ENCODE assay signal across 8 cellular contexts in the genomic region with DNA sequence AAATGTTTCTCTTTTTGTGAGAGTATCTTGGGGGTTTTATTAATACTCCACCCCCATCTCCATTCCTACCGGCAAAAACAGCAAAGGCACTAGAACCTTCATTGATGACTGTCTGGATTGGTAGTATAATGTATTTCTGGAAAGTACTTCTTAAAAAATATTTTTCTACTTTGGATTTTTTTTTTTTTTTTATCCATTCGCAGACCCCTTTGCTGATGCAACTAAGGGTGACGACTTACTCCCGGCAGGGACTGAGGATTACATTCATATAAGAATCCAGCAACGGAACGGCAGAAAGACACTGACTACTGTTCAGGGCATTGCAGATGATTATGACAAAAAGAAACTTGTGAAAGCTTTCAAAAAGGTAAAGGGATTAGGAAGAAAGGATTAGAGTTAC. TPM values are rescaled to one million over a fixed set of nuclear protein-coding genes. Genes with fewer than 3 reads are reported as not detected.
DNase-seq lines count a peak whose midpoint lies in the region; ATAC-seq and TF ChIP-seq lines count a peak whose summit lies in the region.

No MANE protein-coding gene starts in this region.

- no peaks in the 10 kb centered on the region for H3K9me3 ChIP-seq in CD8-positive, alpha-beta T cell (ENCODE audit: low read length)

- intact Hi-C loops in CD8-positive, alpha-beta T cell (cut with DNase I, micrococcal nuclease) = loop anchor here in 1 of 2 experiments (5.0 kb wide), 5 partner anchors 807 to 1813 kb away; partner anchors contain the start of genes CTNNB1, EXOG, SCN11A and WDR48

- H3K27me3 Mint-ChIP-seq in CD8-positive, alpha-beta T cell (ENCODE audit: low read depth) = no peaks in the 10 kb centered on the region
- H3K27me3 Mint-ChIP-seq in naive thymus-derived CD8-positive, alpha-beta T cell = no peaks in the 10 kb centered on the region

- peaks cover 53% of the 10 kb centered on the region for H3K36me3 Mint-ChIP-seq in CD8-positive, alpha-beta T cell
- H3K36me3 Mint-ChIP-seq in naive thymus-derived CD8-positive, alpha-beta T cell = peaks cover 0 to 44% (median 14%) of the 10 kb centered on the region in 3 donors

- peaks cover 18% of the 10 kb centered on the region for H3K4me1 ChIP-seq in CD8-positive, alpha-beta T cell (ENCODE audit: insufficient read depth, low read length)

- H3K27ac Mint-ChIP-seq in CD8-positive, alpha-beta T cell = peak overlapping the region; percentile 99
- H3K27ac Mint-ChIP-seq in naive thymus-derived CD8-positive, alpha-beta T cell = peak overlapping the region; percentile 98 to 100 (median 99)

- no peaks in the 10 kb centered on the region for H3K27me3 ChIP-seq in CD8-positive, alpha-beta T cell (ENCODE audit: insufficient read depth, low read length)

- CTCF ChIA-PET in CD8-positive, alpha-beta T cell (lab: Charles Lee) = interaction anchor here (0.7 to 9.0 kb wide), 3 partner anchors 16 to 1257 kb away, joined by 3 to 183 read pairs (median 4); no protein-coding TSS in a partner anchor

- peak overlapping the region; percentile 95 for H3K4me3 ChIP-seq in CD8-positive, alpha-beta T cell (ENCODE audit: low read depth, low read length)

- ATAC-seq in CD8-positive, alpha-beta T cell = no peak
- ATAC-seq in naive thymus-derived CD8-positive, alpha-beta T cell = no peak
- no peak for ATAC-seq in GM18909 (IDR thresholded peaks at IDR 0.05; ENCODE audit: poor library complexity, unreplicated experiment)

- TF ChIP-seq CTCF in CD8-positive, alpha-beta T cell (IDR thresholded peaks at IDR 0.05) = no peak

- H3K27ac ChIP-seq in CD8-positive, alpha-beta T cell (ENCODE audit: low read depth, low read length) = peak overlapping the region; percentile 93

- H3K9me3 Mint-ChIP-seq in CD8-positive, alpha-beta T cell = no peaks in the 10 kb centered on the region
- H3K9me3 Mint-ChIP-seq in naive thymus-derived CD8-positive, alpha-beta T cell = no peaks in the 10 kb centered on the region

- peaks cover 33% of the 10 kb centered on the region for H3K4me1 Mint-ChIP-seq in CD8-positive, alpha-beta T cell (ENCODE audit: low read depth)
- peaks cover 11 to 44% (median 34%) of the 10 kb centered on the region in 4 donors for H3K4me1 Mint-ChIP-seq in naive thymus-derived CD8-positive, alpha-beta T cell

- DNase-seq in CD8-positive, alpha-beta T cell = no peak
- DNase-seq in NCI-H82 (lab: John Stamatoyannopoulos, UW) = peak; percentile 28
- peak; percentile 35 for DNase-seq in dermis blood vessel endothelial cell
- peak in 1 of 10 donors; percentile 9 for DNase-seq in naive thymus-derived CD8-positive, alpha-beta T cell
- no peak for DNase-seq in foreskin melanocyte
- no peak for DNase-seq in NCI-H524 treated with DMSO at 0.1 percent for 48 hours (lab: John Stamatoyannopoulos, UW)
- DNase-seq in NCI-H345 (lab: John Stamatoyannopoulos, UW) = no peak

- H3K36me3 ChIP-seq in CD8-positive, alpha-beta T cell (ENCODE audit: insufficient read depth, low read length) = peaks cover 5% of the 10 kb centered on the region

- POLR2A ChIA-PET in CD8-positive, alpha-beta T cell (lab: Charles Lee) = interaction anchor here (1.0 kb wide), 1 partner anchor 109 kb away, joined by 3 read pairs; no protein-coding TSS in a partner anchor
- POLR2A ChIA-PET in naive thymus-derived CD8-positive, alpha-beta T cell (lab: Charles Lee) = interaction anchor here (0.7 to 3.3 kb wide), 5 partner anchors 20 to 214 kb away, joined by 3 to 17 read pairs (median 3); partner anchors contain the start of gene ZNF621

- peak overlapping the region; percentile 98 for H3K4me3 Mint-ChIP-seq in CD8-positive, alpha-beta T cell
- H3K4me3 Mint-ChIP-seq in naive thymus-derived CD8-positive, alpha-beta T cell = peak overlapping the region; percentile 98 to 100 (median 99)

RNA-seq across cellular contexts. Expression of gene EIF1B, which starts 1.2 kb away (rescaled TPM):
- total RNA-seq in CD8-positive, alpha-beta T cell = 100 to 1,000 TPM; 133 to 135 TPM
- total RNA-seq in dermis blood vessel endothelial cell = 19.3 and 19.7 TPM in 2 replicates
- total RNA-seq in naive thymus-derived CD8-positive, alpha-beta T cell = 10 to 100 TPM; 64.0 to 68.8 TPM
- 10 to 100 TPM; 38.9 to 47.9 (median 44.2) TPM for polyA plus RNA-seq in naive thymus-derived CD8-positive, alpha-beta T cell

Comparison
In these comparisons a context has a peak if more than half of its experiments do, and no peak if none do; other contexts are left out.
1. DNase-seq: peak in NCI-H82 (single experiment) and dermis blood vessel endothelial cell (single experiment); none in CD8-positive, alpha-beta T cell (0 of 7), foreskin melanocyte (single experiment), NCI-H524 treated with DMSO at 0.1 percent for 48 hours (single experiment) and NCI-H345 (single experiment).